In the genomic region with DNA sequence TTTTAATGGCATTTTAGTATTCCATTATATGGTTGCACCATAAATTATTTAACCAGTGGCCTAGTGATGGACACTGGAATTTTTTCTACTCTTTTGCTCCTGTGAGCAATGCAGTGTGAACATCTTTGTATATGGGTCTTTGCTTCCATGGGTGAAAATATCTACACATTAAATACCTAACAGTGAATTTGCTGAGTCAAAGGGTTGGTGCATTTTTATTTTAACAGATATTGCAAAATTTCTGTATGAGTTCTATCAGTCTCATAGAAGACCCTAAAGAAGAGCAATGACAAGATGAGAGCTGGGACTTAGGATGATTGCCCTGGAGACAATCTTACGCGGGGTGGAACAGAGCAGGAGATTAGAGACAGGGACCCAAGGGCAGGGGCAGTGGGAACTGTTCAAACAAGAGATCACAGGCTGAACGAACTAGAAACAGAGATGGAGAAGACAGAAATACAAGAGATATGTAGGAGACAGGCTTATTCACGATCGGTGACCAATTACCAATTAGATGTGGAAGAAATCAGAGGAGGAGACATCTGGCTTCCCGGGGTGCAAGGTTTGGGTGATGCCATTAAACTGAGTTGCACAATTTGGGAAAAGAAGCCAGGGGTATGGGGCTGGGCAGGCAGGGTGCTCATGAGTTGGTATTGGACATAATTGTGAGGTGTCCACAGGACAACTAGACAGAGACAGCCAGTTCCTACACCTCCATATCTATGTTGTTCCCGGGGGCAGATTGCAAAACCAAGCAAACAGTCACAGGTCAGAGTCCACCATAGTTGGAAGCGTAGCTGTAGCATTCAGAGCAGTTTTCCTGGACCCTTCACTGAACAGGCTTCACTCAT, we compare ENCODE assay signal across 1 cellular context.
A peak's percentile ranks its signal among the peaks of the same experiment; 100 is the strongest.
TF ChIP-seq lines count a peak whose summit lies in the region.

No MANE protein-coding gene starts in this region.

TF ChIP-seq in HepG2, 621 proteins besides CTCF, POLR2A, EP300 and RAD21 (continued from another document and continues in another):
- TF ChIP-seq, protein P1, sequence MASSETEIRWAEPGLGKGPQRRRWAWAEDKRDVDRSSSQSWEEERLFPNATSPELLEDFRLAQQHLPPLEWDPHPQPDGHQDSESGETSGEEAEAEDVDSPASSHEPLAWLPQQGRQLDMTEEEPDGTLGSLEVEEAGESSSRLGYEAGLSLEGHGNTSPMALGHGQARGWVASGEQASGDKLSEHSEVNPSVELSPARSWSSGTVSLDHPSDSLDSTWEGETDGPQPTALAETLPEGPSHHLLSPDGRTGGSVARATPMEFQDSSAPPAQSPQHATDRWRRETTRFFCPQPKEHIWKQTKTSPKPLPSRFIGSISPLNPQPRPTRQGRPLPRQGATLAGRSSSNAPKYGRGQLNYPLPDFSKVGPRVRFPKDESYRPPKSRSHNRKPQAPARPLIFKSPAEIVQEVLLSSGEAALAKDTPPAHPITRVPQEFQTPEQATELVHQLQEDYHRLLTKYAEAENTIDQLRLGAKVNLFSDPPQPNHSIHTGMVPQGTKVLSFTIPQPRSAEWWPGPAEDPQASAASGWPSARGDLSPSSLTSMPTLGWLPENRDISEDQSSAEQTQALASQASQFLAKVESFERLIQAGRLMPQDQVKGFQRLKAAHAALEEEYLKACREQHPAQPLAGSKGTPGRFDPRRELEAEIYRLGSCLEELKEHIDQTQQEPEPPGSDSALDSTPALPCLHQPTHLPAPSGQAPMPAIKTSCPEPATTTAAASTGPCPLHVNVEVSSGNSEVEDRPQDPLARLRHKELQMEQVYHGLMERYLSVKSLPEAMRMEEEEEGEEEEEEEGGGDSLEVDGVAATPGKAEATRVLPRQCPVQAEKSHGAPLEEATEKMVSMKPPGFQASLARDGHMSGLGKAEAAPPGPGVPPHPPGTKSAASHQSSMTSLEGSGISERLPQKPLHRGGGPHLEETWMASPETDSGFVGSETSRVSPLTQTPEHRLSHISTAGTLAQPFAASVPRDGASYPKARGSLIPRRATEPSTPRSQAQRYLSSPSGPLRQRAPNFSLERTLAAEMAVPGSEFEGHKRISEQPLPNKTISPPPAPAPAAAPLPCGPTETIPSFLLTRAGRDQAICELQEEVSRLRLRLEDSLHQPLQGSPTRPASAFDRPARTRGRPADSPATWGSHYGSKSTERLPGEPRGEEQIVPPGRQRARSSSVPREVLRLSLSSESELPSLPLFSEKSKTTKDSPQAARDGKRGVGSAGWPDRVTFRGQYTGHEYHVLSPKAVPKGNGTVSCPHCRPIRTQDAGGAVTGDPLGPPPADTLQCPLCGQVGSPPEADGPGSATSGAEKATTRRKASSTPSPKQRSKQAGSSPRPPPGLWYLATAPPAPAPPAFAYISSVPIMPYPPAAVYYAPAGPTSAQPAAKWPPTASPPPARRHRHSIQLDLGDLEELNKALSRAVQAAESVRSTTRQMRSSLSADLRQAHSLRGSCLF (CRISPR knock-in tag; IDR thresholded peaks at IDR 0.05; ENCODE audit: borderline replicate concordance): no peak
- peak; percentile 93 for TF ChIP-seq TRIM24 (CRISPR knock-in tag; IDR thresholded peaks at IDR 0.05)
- TF ChIP-seq ZNF432 (CRISPR knock-in tag; IDR thresholded peaks at IDR 0.05; ENCODE audit: borderline replicate concordance): no peak
- peak; percentile 66; the same call in 1 of the 2 replicates for TF ChIP-seq BRD4 (CRISPR knock-in tag; IDR thresholded peaks at IDR 0.05)
- 0 out of 2 replicates have a peak, but pooled peaks have one; percentile 30 for TF ChIP-seq RFX5 (IDR thresholded peaks at IDR 0.05; ENCODE audit: low read depth, low read length)
- no peak for TF ChIP-seq ISX (CRISPR knock-in tag; conservative IDR thresholded peaks at IDR 0.05)
- TF ChIP-seq MTF1 (CRISPR knock-in tag; IDR thresholded peaks at IDR 0.05): no peak
- TF ChIP-seq ZKSCAN1 (IDR thresholded peaks at IDR 0.05; ENCODE audit: low read length): no peak
- TF ChIP-seq, protein P2, sequence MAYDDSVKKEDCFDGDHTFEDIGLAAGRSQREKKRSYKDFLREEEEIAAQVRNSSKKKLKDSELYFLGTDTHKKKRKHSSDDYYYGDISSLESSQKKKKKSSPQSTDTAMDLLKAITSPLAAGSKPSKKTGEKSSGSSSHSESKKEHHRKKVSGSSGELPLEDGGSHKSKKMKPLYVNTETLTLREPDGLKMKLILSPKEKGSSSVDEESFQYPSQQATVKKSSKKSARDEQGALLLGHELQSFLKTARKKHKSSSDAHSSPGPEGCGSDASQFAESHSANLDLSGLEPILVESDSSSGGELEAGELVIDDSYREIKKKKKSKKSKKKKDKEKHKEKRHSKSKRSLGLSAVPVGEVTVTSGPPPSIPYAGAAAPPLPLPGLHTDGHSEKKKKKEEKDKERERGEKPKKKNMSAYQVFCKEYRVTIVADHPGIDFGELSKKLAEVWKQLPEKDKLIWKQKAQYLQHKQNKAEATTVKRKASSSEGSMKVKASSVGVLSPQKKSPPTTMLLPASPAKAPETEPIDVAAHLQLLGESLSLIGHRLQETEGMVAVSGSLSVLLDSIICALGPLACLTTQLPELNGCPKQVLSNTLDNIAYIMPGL (CRISPR knock-in tag; IDR thresholded peaks at IDR 0.05; ENCODE audit: borderline replicate concordance in 1 of 2, low read depth in 1 of 2): peak; percentile 18 to 87; a peak in 3 of 4 replicates
- TF ChIP-seq ZBTB7B (CRISPR knock-in tag; IDR thresholded peaks at IDR 0.05): peak; percentile 97
- TF ChIP-seq TRAFD1 (CRISPR knock-in tag; IDR thresholded peaks at IDR 0.05; ENCODE audit: borderline replicate concordance): 0 out of 2 replicates have a peak, but pooled peaks have one; percentile 89
- TF ChIP-seq ZBTB14 (CRISPR knock-in tag; IDR thresholded peaks at IDR 0.05): no peak
- TF ChIP-seq NAIF1 (CRISPR knock-in tag; IDR thresholded peaks at IDR 0.05; ENCODE audit: borderline replicate concordance): no peak
- TF ChIP-seq, protein P3, sequence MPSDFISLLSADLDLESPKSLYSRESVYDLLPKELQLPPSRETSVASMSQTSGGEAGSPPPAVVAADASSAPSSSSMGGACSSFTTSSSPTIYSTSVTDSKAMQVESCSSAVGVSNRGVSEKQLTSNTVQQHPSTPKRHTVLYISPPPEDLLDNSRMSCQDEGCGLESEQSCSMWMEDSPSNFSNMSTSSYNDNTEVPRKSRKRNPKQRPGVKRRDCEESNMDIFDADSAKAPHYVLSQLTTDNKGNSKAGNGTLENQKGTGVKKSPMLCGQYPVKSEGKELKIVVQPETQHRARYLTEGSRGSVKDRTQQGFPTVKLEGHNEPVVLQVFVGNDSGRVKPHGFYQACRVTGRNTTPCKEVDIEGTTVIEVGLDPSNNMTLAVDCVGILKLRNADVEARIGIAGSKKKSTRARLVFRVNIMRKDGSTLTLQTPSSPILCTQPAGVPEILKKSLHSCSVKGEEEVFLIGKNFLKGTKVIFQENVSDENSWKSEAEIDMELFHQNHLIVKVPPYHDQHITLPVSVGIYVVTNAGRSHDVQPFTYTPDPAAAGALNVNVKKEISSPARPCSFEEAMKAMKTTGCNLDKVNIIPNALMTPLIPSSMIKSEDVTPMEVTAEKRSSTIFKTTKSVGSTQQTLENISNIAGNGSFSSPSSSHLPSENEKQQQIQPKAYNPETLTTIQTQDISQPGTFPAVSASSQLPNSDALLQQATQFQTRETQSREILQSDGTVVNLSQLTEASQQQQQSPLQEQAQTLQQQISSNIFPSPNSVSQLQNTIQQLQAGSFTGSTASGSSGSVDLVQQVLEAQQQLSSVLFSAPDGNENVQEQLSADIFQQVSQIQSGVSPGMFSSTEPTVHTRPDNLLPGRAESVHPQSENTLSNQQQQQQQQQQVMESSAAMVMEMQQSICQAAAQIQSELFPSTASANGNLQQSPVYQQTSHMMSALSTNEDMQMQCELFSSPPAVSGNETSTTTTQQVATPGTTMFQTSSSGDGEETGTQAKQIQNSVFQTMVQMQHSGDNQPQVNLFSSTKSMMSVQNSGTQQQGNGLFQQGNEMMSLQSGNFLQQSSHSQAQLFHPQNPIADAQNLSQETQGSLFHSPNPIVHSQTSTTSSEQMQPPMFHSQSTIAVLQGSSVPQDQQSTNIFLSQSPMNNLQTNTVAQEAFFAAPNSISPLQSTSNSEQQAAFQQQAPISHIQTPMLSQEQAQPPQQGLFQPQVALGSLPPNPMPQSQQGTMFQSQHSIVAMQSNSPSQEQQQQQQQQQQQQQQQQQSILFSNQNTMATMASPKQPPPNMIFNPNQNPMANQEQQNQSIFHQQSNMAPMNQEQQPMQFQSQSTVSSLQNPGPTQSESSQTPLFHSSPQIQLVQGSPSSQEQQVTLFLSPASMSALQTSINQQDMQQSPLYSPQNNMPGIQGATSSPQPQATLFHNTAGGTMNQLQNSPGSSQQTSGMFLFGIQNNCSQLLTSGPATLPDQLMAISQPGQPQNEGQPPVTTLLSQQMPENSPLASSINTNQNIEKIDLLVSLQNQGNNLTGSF (CRISPR knock-in tag; IDR thresholded peaks at IDR 0.05): no peak
- no peak for TF ChIP-seq CBX2 (IDR thresholded peaks at IDR 0.05; ENCODE audit: low read depth, low read length)
- TF ChIP-seq CBX2 (CRISPR knock-in tag; IDR thresholded peaks at IDR 0.05; ENCODE audit: low read depth): no peak
- 0 out of 2 replicates have a peak, but pooled peaks have one; percentile 13 for TF ChIP-seq NFYC (CRISPR knock-in tag; IDR thresholded peaks at IDR 0.05)
- TF ChIP-seq ZBTB40 (IDR thresholded peaks at IDR 0.05): no peak
- peak; percentile 87; the same call in 1 of the 2 replicates for TF ChIP-seq ZBTB40 (CRISPR knock-in tag; IDR thresholded peaks at IDR 0.05)
- TF ChIP-seq ZNF670 (CRISPR knock-in tag; IDR thresholded peaks at IDR 0.05; ENCODE audit: borderline replicate concordance): peak; percentile 97; the same call in 1 of the 2 replicates
- TF ChIP-seq ZNF10 (CRISPR knock-in tag; IDR thresholded peaks at IDR 0.05; ENCODE audit: borderline replicate concordance, low read depth): no peak
- peak; percentile 99 for TF ChIP-seq CEBPB (IDR thresholded peaks at IDR 0.05; ENCODE audit: borderline replicate concordance, low read depth, low read length)
- TF ChIP-seq ZNF550 (CRISPR knock-in tag; IDR thresholded peaks at IDR 0.05; ENCODE audit: borderline replicate concordance): no peak
